In genomic region chr1:41802532-41803501, GRCh38 we compare ENCODE assay signal across 2 cellular contexts.
TF ChIP-seq lines count a peak whose summit lies in the region.

No MANE protein-coding gene starts in this region.

TF ChIP-seq in IMR-90, 13 proteins besides CTCF, POLR2A, EP300 and RAD21:
- no peak for TF ChIP-seq FOS (IDR thresholded peaks at IDR 0.05; ENCODE audit: low read depth, low read length)
- TF ChIP-seq MAFK (IDR thresholded peaks at IDR 0.05; ENCODE audit: low read depth, low read length) = no peak
- no peak for TF ChIP-seq SMC3 (IDR thresholded peaks at IDR 0.05; ENCODE audit: low read depth, low read length)
- TF ChIP-seq RFX5 (IDR thresholded peaks at IDR 0.05; ENCODE audit: low read depth, low read length) = no peak

TF ChIP-seq in HepG2, 621 proteins besides CTCF, POLR2A, EP300 and RAD21 (continued from another document):
- TF ChIP-seq ZNF883 (CRISPR knock-in tag; IDR thresholded peaks at IDR 0.05; ENCODE audit: not compliant biosample characterization) (no peak), ZNF432 (CRISPR knock-in tag; IDR thresholded peaks at IDR 0.05; ENCODE audit: borderline replicate concordance) (no peak), NCOR1 (IDR thresholded peaks at IDR 0.05; ENCODE audit: borderline replicate concordance, low read length) (no peak), GPN1 (CRISPR knock-in tag; IDR thresholded peaks at IDR 0.05; ENCODE audit: borderline replicate concordance) (no peak), ZNF660 (CRISPR knock-in tag; IDR thresholded peaks at IDR 0.05; ENCODE audit: borderline replicate concordance, low read depth) (no peak), ZNF629 (CRISPR knock-in tag; conservative IDR thresholded peaks at IDR 0.05) (peak; percentile 30; the same call in 1 of the 2 replicates), DMAP1 (CRISPR knock-in tag; IDR thresholded peaks at IDR 0.05) (no peak)
